8 cellular contexts compared by ENCODE assay signal in the genomic region with DNA sequence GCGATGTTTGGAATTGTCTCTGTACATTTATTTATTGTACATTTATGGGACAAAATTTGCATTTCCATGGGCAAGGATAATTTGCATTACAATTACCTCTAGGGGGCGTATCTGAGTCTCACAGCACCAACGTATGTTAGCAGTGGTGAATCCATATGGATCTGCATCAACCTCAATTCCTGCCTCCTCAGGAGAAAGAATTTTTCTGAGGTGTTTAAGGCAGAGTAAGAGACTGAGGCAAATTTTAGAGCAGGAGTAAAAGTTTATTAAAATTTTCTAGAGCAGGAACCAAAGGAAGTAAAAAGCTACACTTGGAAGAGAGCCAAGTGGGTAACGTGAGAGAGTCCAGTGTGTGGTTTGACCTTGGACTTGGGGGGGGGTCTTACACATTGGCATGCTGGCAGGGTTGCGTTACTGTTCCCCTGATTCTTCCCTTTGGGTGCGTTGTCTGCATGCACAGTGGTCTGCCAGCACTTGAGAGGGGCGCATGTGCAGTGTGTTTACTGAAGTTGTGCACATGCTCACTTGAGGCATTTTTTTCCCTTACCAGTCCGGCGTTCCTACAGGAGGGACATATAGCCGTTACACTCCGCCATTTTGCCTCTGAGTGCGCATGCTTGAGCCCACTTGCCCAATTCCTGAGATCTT. TPM values are rescaled to one million over a fixed set of nuclear protein-coding genes. Genes with fewer than 3 reads are reported as not detected.
DNase-seq lines count a peak whose midpoint lies in the region; ATAC-seq and TF ChIP-seq lines count a peak whose summit lies in the region.

No MANE protein-coding gene starts in this region.

- peaks cover 0 to 9% (median 5%) of the 10 kb centered on the region in 4 donors for H3K4me1 ChIP-seq in esophagus muscularis mucosa

- intact Hi-C loops in esophagus muscularis mucosa (cut with DNase I): loop anchor here (5.0 kb wide), 1 partner anchor 35 kb away; no protein-coding TSS in a partner anchor

- no peak for TF ChIP-seq EP300 in esophagus muscularis mucosa (IDR thresholded peaks at IDR 0.05)

- TF ChIP-seq CTCF in AG10803 (conservative IDR thresholded peaks at IDR 0.05; ENCODE audit: low read length) (peak; percentile 87), esophagus muscularis mucosa (IDR thresholded peaks at IDR 0.05) (peak; percentile 72 to 77 (median 77)), progenitor cell of endocrine pancreas (IDR thresholded peaks at IDR 0.05; ENCODE audit: unreplicated experiment) (peak; percentile 63), omental fat pad (IDR thresholded peaks at IDR 0.05) (peak in 1 of 3 donors; percentile 19)

- H3K4me3 ChIP-seq in AG10803 (ENCODE audit: low read length) (no peak overlapping the region), esophagus muscularis mucosa (no peak overlapping the region)

- ATAC-seq in omental fat pad (ENCODE audit: low FRiP score) (no peak), GM21619 (IDR thresholded peaks at IDR 0.05; ENCODE audit: unreplicated experiment) (no peak)

- no peaks in the 10 kb centered on the region for H3K27me3 ChIP-seq in esophagus muscularis mucosa

- no peak for TF ChIP-seq POLR2A in esophagus muscularis mucosa (IDR thresholded peaks at IDR 0.05; ENCODE audit: low read depth)

- 64% methylated on average over 12 of the region's 12 CpGs for WGBS in esophagus muscularis mucosa

- H3K36me3 ChIP-seq in esophagus muscularis mucosa: no peaks in the 10 kb centered on the region

- no peaks in the 10 kb centered on the region for H3K4me1 Mint-ChIP-seq in progenitor cell of endocrine pancreas (ENCODE audit: low read depth)
- no peaks in the 10 kb centered on the region for H3K4me1 Mint-ChIP-seq in activated naive CD4-positive, alpha-beta T cell treated with anti-CD3 and anti-CD28 coated beads, Interleukin-2, amount 10 ng/mL, durations not matched to agents 7 days and 5 days

- no peaks in the 10 kb centered on the region for H3K36me3 Mint-ChIP-seq in progenitor cell of endocrine pancreas (ENCODE audit: insufficient read depth)
- H3K36me3 Mint-ChIP-seq in activated naive CD4-positive, alpha-beta T cell treated with anti-CD3 and anti-CD28 coated beads, Interleukin-2, amount 10 ng/mL, durations not matched to agents 7 days and 5 days: no peaks in the 10 kb centered on the region

- no peaks in the 10 kb centered on the region for H3K9me3 Mint-ChIP-seq in progenitor cell of endocrine pancreas (ENCODE audit: low read depth)
- no peaks in the 10 kb centered on the region for H3K9me3 Mint-ChIP-seq in activated naive CD4-positive, alpha-beta T cell treated with anti-CD3 and anti-CD28 coated beads, Interleukin-2, amount 10 ng/mL, durations not matched to agents 7 days and 5 days

- DNase-seq in AG10803 (ENCODE audit: low read depth) (peak; percentile 59), HCEC 1CT (peak; percentile 67), OCI-M1 (lab: John Stamatoyannopoulos, UW) (peak; percentile 73), esophagus muscularis mucosa (ENCODE audit: extremely low spot score) (no peak), progenitor cell of endocrine pancreas (ENCODE audit: low spot score, unreplicated experiment) (no peak), omental fat pad (ENCODE audit: low spot score) (no peak)
- no peak for DNase-seq in activated naive CD4-positive, alpha-beta T cell treated with anti-CD3 and anti-CD28 coated beads, Interleukin-2, amount 10 ng/mL, durations not matched to agents 7 days and 5 days

- no peak overlapping the region for H3K27ac Mint-ChIP-seq in progenitor cell of endocrine pancreas
- H3K27ac Mint-ChIP-seq in activated naive CD4-positive, alpha-beta T cell treated with anti-CD3 and anti-CD28 coated beads, Interleukin-2, amount 10 ng/mL, durations not matched to agents 7 days and 5 days: no peak overlapping the region

- no peak overlapping the region for H3K27ac ChIP-seq in esophagus muscularis mucosa (replicated peaks in 1 of 4)

- H3K9me3 ChIP-seq in esophagus muscularis mucosa: no peaks in the 10 kb centered on the region

- H3K27me3 Mint-ChIP-seq in progenitor cell of endocrine pancreas: peaks cover 3% of the 10 kb centered on the region
- H3K27me3 Mint-ChIP-seq in activated naive CD4-positive, alpha-beta T cell treated with anti-CD3 and anti-CD28 coated beads, Interleukin-2, amount 10 ng/mL, durations not matched to agents 7 days and 5 days: no peaks in the 10 kb centered on the region

- CTCF ChIA-PET in activated naive CD4-positive, alpha-beta T cell treated with anti-CD3 and anti-CD28 coated beads, Interleukin-2, amount 10 ng/mL, durations not matched to agents 7 days and 5 days (lab: Charles Lee): interaction anchor here (0.8 to 3.3 kb wide), 9 partner anchors 9 to 58 kb away, joined by 3 to 19 read pairs (median 4); partner anchors contain the start of gene GSN

- H3K4me3 Mint-ChIP-seq in progenitor cell of endocrine pancreas (ENCODE audit: low read depth): no peak overlapping the region
- no peak overlapping the region for H3K4me3 Mint-ChIP-seq in activated naive CD4-positive, alpha-beta T cell treated with anti-CD3 and anti-CD28 coated beads, Interleukin-2, amount 10 ng/mL, durations not matched to agents 7 days and 5 days

RNA-seq across cellular contexts. Expression of gene RAB14, which starts 21.0 kb away (rescaled TPM):
- total RNA-seq in esophagus muscularis mucosa: 10 to 100 TPM; 28.5 to 30.7 (median 29.5) TPM
- total RNA-seq in progenitor cell of endocrine pancreas: 53.7 and 55.4 TPM in 2 replicates
- total RNA-seq in omental fat pad: 10 to 100 TPM; 31.0 to 44.8 (median 35.6) TPM

RNA-seq across cellular contexts. Expression of gene GSN, which starts 45.3 kb away (rescaled TPM):
- total RNA-seq in esophagus muscularis mucosa (1,000 to 10,000 TPM; 2,509 to 3,811 (median 3,170) TPM), progenitor cell of endocrine pancreas (35.0 and 41.4 TPM in 2 replicates), omental fat pad (1,000 to 10,000 TPM; 3,140 to 6,734 (median 4,294) TPM)

Comparison
In these comparisons a context has a peak if more than half of its experiments do, and no peak if none do; other contexts are left out.
1. DNase-seq: peak in AG10803 (single experiment), HCEC 1CT (single experiment) and OCI-M1 (single experiment); none in esophagus muscularis mucosa (single experiment), progenitor cell of endocrine pancreas (single experiment), omental fat pad (single experiment) and activated naive CD4-positive, alpha-beta T cell treated with anti-CD3 and anti-CD28 coated beads, Interleukin-2, amount 10 ng/mL, durations not matched to agents 7 days and 5 days (single experiment).
2. RNA of gene GSN, which starts 45.3 kb away (total RNA-seq): 3,140 to 6,734 TPM in omental fat pad and 2,509 to 3,811 TPM in esophagus muscularis mucosa; 35.0 to 41.4 TPM in progenitor cell of endocrine pancreas; every median in the first group is over 10 times any median in the second.